ENCODE assay signal across 9 cellular contexts in genomic region chr6:43120938-43121913, GRCh38. TPM values are rescaled to one million over a fixed set of nuclear protein-coding genes. Genes with fewer than 3 reads are reported as not detected.
DNase-seq lines count a peak whose midpoint lies in the region; ATAC-seq, FAIRE-seq and TF ChIP-seq lines count a peak whose summit lies in the region.
"Had no signal": no experiment of that assay in that cellular context is flagged by ENCODE, and none has a peak within 500 bp of the region (broad histone marks: within the 10 kb centered on the region; RNA-seq: fewer than 3 reads in every experiment).

No MANE protein-coding gene starts in this region.

- BruUV-seq in mammary epithelial cell (replicated peaks; lab: Mats Ljungman, UMichigan): no TSS peak

- intact Hi-C loops in mammary epithelial cell (cut with micrococcal nuclease) (loop anchor here (2.0 kb wide), 1 partner anchor 24 kb away; no protein-coding TSS in a partner anchor), left lung (cut with DNase I) (loop anchor here in 1 of 2 donors (10.0 kb wide), 1 partner anchor 46 kb away; the partner anchor contains the start of gene PTK7)

- no peak overlapping the region for H3K27ac ChIP-seq in HUES64 (ENCODE audit: low read depth, low read length)
- peak overlapping the region; percentile 95 for H3K27ac ChIP-seq in mammary epithelial cell (ENCODE audit: insufficient read depth, low read depth, low read length)
- peak overlapping the region; percentile 58 to 61 for H3K27ac ChIP-seq in left lung

- peak; percentile 93 for DNase-seq in mammary epithelial cell
- DNase-seq in left lung: peak in 1 of 2 donors; percentile 59
- DNase-seq in urothelium cell line (ENCODE audit: low spot score): peak; percentile 82
- DNase-seq in NCI-H524 (lab: John Stamatoyannopoulos, UW): no peak
- no peak for DNase-seq in NCI-H1092 treated with DMSO at 0.1 percent for 48 hours (lab: John Stamatoyannopoulos, UW)

- no peak overlapping the region for H3K4me3 ChIP-seq in HUES64 (ENCODE audit: low read length)
- H3K4me3 ChIP-seq in mammary epithelial cell (replicated peaks in 1 of 3; ENCODE audit: insufficient read depth in 1 of 3, low read depth in 2 of 3, low read length in 3 of 3): no peak overlapping the region
- no peak overlapping the region for H3K4me3 ChIP-seq in left lung
- H3K4me3 ChIP-seq: HAP-1, Peyer's patch had no signal

- CTCF ChIA-PET in mammary epithelial cell (lab: Charles Lee; ENCODE audit: low non-redundant PET): interaction anchor here (0.6 kb wide), 1 partner anchor 192 kb away, joined by 6 read pairs; no protein-coding TSS in a partner anchor

- H3K9ac ChIP-seq in HUES64 (ENCODE audit: low read depth, low read length) (peak overlapping the region; percentile 24; the same call in 1 of the 2 replicates), mammary epithelial cell (ENCODE audit: insufficient read depth, low read length) (peak overlapping the region; percentile 75)

- H3K27me3 ChIP-seq in HUES64 (ENCODE audit: insufficient read depth, low read length): no peaks in the 10 kb centered on the region
- H3K27me3 ChIP-seq in mammary epithelial cell (ENCODE audit: insufficient read depth, low read length): no peaks in the 10 kb centered on the region
- H3K27me3 ChIP-seq in left lung: no peaks in the 10 kb centered on the region
- H3K27me3 ChIP-seq: Peyer's patch had no signal

- H3K9me3 ChIP-seq in HUES64 (ENCODE audit: insufficient read depth, low read depth, low read length): no peaks in the 10 kb centered on the region
- H3K9me3 ChIP-seq in mammary epithelial cell (replicated peaks; ENCODE audit: insufficient read depth, low read length): no peaks in the 10 kb centered on the region
- no peaks in the 10 kb centered on the region for H3K9me3 ChIP-seq in left lung
- H3K9me3 ChIP-seq: HAP-1, Peyer's patch had no signal

- H3K4me1 ChIP-seq in HUES64 (ENCODE audit: insufficient read depth, low read length) (peaks cover 20% of the 10 kb centered on the region), mammary epithelial cell (ENCODE audit: insufficient read depth, low read length) (peaks cover 56% of the 10 kb centered on the region), left lung (peaks cover 14 to 30% of the 10 kb centered on the region in 2 donors)
- H3K4me1 ChIP-seq: HAP-1, Peyer's patch had no signal

- peaks cover 81% of the 10 kb centered on the region for H3K79me2 ChIP-seq in mammary epithelial cell (ENCODE audit: insufficient read depth, low read length)

- peak overlapping the region; percentile 69 for H3K4me2 ChIP-seq in mammary epithelial cell (ENCODE audit: insufficient read depth, low read depth, low read length)

- no peaks in the 10 kb centered on the region for H4K20me1 ChIP-seq in mammary epithelial cell (ENCODE audit: insufficient read depth, low read length)

- peak; percentile 9 for FAIRE-seq in urothelium cell line (lab: Jason Lieb, UNC)

- in situ Hi-C loops in mammary epithelial cell (cut with MboI; ENCODE audit: low sequenced_read_pairs in 2 of 2): loop anchor here in 1 of 2 donors (5.0 kb wide), 1 partner anchor 44 kb away; the partner anchor contains the start of gene PTK7

- dilution Hi-C loops in mammary epithelial cell (cut with HindIII; ENCODE audit: low sequenced_read_pairs): no loop called here

- no peaks in the 10 kb centered on the region for H3K36me3 ChIP-seq in HUES64 (ENCODE audit: insufficient read depth, low read length)
- no peaks in the 10 kb centered on the region for H3K36me3 ChIP-seq in mammary epithelial cell (ENCODE audit: insufficient read depth, low read length)
- no peaks in the 10 kb centered on the region for H3K36me3 ChIP-seq in left lung
- H3K36me3 ChIP-seq: HAP-1, Peyer's patch had no signal

- ATAC-seq in left lung: peak; percentile 41
- ATAC-seq in GM21526 (IDR thresholded peaks at IDR 0.05; ENCODE audit: low FRiP score, unreplicated experiment): no peak

- WGBS in HUES64: 83% methylated on average over 9 of the region's 9 CpGs
- WGBS in mammary epithelial cell (ENCODE audit: low coverage, missing lambda C conversion rate): 3% methylated on average over 3 of the region's 9 CpGs

- H2AFZ ChIP-seq in mammary epithelial cell (ENCODE audit: low read depth, low read length): peak overlapping the region; percentile 28

- TF ChIP-seq CTCF in mammary epithelial cell (conservative IDR thresholded peaks at IDR 0.05 in 1 of 2, IDR thresholded peaks at IDR 0.05 in 1 of 2; ENCODE audit: extremely low read depth in 1 of 2, insufficient read depth in 1 of 2, low read depth in 1 of 2, low read length in 2 of 2) (peak in 1 of 2 donors; percentile 16), left lung (IDR thresholded peaks at IDR 0.05) (no peak)

RNA-seq across cellular contexts. Expression of gene PTK7, which starts 45.1 kb away (rescaled TPM):
- polyA plus RNA-seq in HUES64 (2013, experiment 1 of 2): 81.6 TPM
- 88.8 TPM for polyA plus RNA-seq in HUES64 (2013, experiment 2 of 2)
- total RNA-seq in mammary epithelial cell (100 to 1,000 TPM; 141 to 277 TPM), left lung (100 to 1,000 TPM in 1 of 2 donors, 10 to 100 TPM in 1; 89.2 to 179 TPM)
- polyA plus RNA-seq in mammary epithelial cell: 124 TPM
- 118 TPM for polyA minus RNA-seq in mammary epithelial cell

RNA-seq across cellular contexts. Expression of gene SRF, which starts 49.8 kb away (rescaled TPM):
- 41.5 TPM for polyA plus RNA-seq in HUES64 (2013, experiment 1 of 2)
- 38.4 TPM for polyA plus RNA-seq in HUES64 (2013, experiment 2 of 2)
- total RNA-seq in mammary epithelial cell (10 to 100 TPM; 35.7 to 41.2 TPM), left lung (10 to 100 TPM; 31.8 to 36.3 TPM)
- 33.0 TPM for polyA plus RNA-seq in mammary epithelial cell
- 41.3 TPM for polyA minus RNA-seq in mammary epithelial cell

Comparison
In these comparisons a context has a peak if more than half of its experiments do, and no peak if none do; other contexts are left out.
1. DNase-seq: peak in mammary epithelial cell (single experiment) and urothelium cell line (single experiment); none in NCI-H524 (0 of 2) and NCI-H1092 treated with DMSO at 0.1 percent for 48 hours (single experiment).